ENCODE assay signal across 8 cellular contexts in the genomic region with DNA sequence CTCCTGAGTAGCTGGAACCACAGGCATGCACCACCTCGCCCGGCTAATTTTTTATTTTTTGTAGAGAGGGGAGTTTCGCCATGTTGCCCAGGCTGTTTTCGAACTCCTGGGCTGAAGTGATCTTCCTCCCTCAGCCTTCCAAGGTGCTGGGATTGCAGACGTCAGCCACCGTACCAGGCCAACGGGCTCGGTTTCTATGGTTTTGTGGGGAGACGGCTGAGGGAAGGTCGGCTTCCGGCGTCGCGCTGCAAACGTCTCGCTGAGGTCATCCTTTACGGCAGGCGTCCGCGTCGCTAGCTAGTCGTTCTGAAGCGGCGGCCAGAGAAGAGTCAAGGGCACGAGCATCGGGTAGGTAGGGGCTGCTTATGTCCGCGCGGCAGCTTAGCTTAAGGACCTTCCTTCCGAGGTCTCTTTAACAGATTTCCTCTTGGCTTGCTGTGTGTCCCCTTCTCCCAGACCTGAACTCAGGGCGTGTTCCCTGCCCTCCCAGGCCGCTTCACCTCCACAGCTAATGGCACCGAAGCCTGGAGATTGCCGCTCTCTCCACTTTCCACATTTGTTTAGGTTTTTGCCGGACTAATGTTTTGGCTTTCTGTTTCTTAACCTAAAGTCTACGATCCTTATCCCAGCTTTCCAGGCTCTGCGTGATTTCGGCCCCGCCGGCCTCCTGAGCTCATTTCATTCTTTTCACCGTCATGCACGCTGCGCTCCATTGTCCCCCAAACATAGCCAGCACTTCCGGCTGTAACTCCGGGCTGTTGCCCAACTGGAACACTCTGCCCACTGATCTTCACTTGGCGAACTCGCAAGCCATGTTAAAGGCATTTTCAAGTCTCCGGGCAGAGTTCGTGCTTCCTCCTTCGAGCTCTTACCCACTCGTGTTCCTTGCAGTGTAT.
DNase-seq lines count a peak whose midpoint lies in the region; ATAC-seq lines count a peak whose summit lies in the region.

NDUFS5 (plus strand) TSS at position 300 of the 896 bp plus-strand sequence. CDS start 2,375 bp downstream, outside the sequence.

- peak; percentile 80 for ATAC-seq in GM18502 (IDR thresholded peaks at IDR 0.05; ENCODE audit: poor library complexity, unreplicated experiment)
- ATAC-seq in HG02973 (IDR thresholded peaks at IDR 0.05; ENCODE audit: unreplicated experiment) = peak; percentile 81
- no peak for ATAC-seq in GM18873 (IDR thresholded peaks at IDR 0.05; ENCODE audit: low FRiP score, unreplicated experiment)

- DNase-seq in NCI-H2029 treated with DMSO at 0.1 percent for 48 hours (lab: John Stamatoyannopoulos, UW) (peak; percentile 100), T1000 (lab: John Stamatoyannopoulos, UW) (peak; percentile 79), astrocyte of the hippocampus (ENCODE audit: low read depth, low spot score) (peak; percentile 97), hippocampal formation (lab: John Stamatoyannopoulos, UW) (peak; percentile 82 to 90), retina (peak; percentile 96)
